In the genomic region with DNA sequence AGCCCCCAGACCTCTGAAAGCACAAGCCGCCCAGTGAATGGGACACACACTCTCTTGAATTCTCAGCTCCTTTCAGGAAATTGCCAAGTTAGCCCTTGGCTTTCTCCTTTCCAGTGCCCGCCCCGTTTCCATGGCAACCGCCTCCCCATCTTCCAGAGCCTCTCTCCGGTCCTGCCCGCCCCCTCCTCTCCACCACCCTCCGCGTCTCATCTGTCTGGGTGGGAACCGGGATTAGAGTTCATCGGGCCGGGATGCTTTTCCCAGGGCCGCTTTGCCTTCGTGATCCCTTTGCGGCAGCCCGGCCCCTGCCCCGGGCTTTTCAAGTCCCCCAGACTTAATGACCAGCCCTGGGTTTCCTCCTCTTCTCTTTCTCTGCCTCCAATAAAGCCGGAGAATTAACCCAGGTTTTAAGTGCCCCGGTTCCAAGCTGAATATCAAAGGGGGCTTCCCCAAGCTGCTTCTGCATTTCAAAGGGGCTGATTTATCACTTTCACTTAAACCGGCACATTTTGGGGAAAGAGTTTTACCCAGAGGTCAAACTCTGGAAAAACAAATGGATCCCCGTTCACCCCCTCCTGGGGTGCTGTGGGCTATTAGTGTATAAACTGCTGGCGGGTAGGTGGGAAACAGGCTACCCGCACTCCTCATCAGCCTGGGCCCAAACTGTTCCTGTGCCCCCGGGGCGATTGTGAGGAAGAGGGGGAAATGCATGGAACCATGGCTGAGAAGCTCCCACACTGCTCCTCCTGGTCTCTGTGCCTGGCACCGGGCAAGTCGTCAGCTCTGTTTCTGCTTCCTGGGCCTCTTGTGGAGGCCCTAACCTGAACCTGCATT, we compare ENCODE assay signal across 15 cellular contexts.
DNase-seq lines count a peak whose midpoint lies in the region; ATAC-seq, FAIRE-seq and TF ChIP-seq lines count a peak whose summit lies in the region.
"Had no signal": no experiment of that assay in that cellular context is flagged by ENCODE, and none has a peak within 500 bp of the region (broad histone marks: within the 10 kb centered on the region; RNA-seq: fewer than 3 reads in every experiment).

No MANE protein-coding gene starts in this region.

- dilution Hi-C loops in IMR-90 (cut with HindIII; ENCODE audit: low sequenced_read_pairs, unreplicated experiment): no loop called here

- peaks cover 45% of the 10 kb centered on the region for H3K4me1 ChIP-seq in IMR-90 (ENCODE audit: control insufficient read depth, insufficient read depth, low read length)
- H3K4me1 ChIP-seq in kidney (ENCODE audit: control insufficient read depth in 1 of 2, insufficient read depth in 1 of 2, low read depth in 1 of 2, low read length in 2 of 2): peaks cover 10% of the 10 kb centered on the region in 2 donors

- H4K20me1 ChIP-seq in IMR-90 (ENCODE audit: insufficient read depth, low read length): no peaks in the 10 kb centered on the region

- no peak overlapping the region for H3K27ac ChIP-seq in IMR-90 (ENCODE audit: insufficient read depth, low read length)
- no peak overlapping the region for H3K27ac ChIP-seq in kidney (ENCODE audit: low read depth in 2 of 2, low read length in 2 of 2)
- H3K27ac ChIP-seq: HL-60, stomach had no signal

- H4K5ac ChIP-seq in IMR-90 (ENCODE audit: low read depth, low read length): no peak overlapping the region

- H4K8ac ChIP-seq in IMR-90 (ENCODE audit: low read depth in 2 of 2, low read length in 2 of 2): no peak overlapping the region

- H3K27me3 Mint-ChIP-seq in brain: peaks cover 3% of the 10 kb centered on the region
- H3K27me3 Mint-ChIP-seq in stimulated activated naive B cell treated with anti-CD40 and anti-IgM and Interleukin-4, amounts not matched to agents 10 μg/mL and 1 μg/mL and 100 μg/mL, for 72 hours: no peaks in the 10 kb centered on the region
- H3K27me3 Mint-ChIP-seq: central memory CD8-positive, alpha-beta T cell had no signal

- intact Hi-C loops in IMR-90 (cut with micrococcal nuclease) (loop anchor here (5.0 kb wide), 1 partner anchor 91 kb away; no protein-coding TSS in a partner anchor), kidney (cut with DNase I) (no loop called here)

- H4K91ac ChIP-seq in IMR-90 (ENCODE audit: insufficient read depth, low read depth, low read length): peak overlapping the region; percentile 21; the same call in 1 of the 2 replicates

- peaks cover 6% of the 10 kb centered on the region for H3K36me3 Mint-ChIP-seq in brain
- no peaks in the 10 kb centered on the region for H3K36me3 Mint-ChIP-seq in stimulated activated naive B cell treated with anti-CD40 and anti-IgM and Interleukin-4, amounts not matched to agents 10 μg/mL and 1 μg/mL and 100 μg/mL, for 72 hours
- H3K36me3 Mint-ChIP-seq: CD8-positive, alpha-beta T cell had no signal

- no peak for TF ChIP-seq POLR2A in IMR-90 (IDR thresholded peaks at IDR 0.05; ENCODE audit: low read depth, low read length)

- H3K27me3 ChIP-seq in IMR-90 (ENCODE audit: control insufficient read depth, insufficient read depth, low read length): no peaks in the 10 kb centered on the region
- H3K27me3 ChIP-seq: stomach had no signal

- peaks cover 4 to 9% (median 6%) of the 10 kb centered on the region in 5 experiments for H3K9me3 Mint-ChIP-seq in brain
- no peaks in the 10 kb centered on the region for H3K9me3 Mint-ChIP-seq in stimulated activated naive B cell treated with anti-CD40 and anti-IgM and Interleukin-4, amounts not matched to agents 10 μg/mL and 1 μg/mL and 100 μg/mL, for 72 hours
- H3K9me3 Mint-ChIP-seq: CD8-positive, alpha-beta T cell; central memory CD8-positive, alpha-beta T cell; T-helper 2 cell treated with Interferon-gamma antibody and Interleukin-4, amounts not matched to agents 5 μg/mL and 100 μg/mL, for 36 hours had no signal

- POLR2A ChIA-PET in IMR-90 (lab: Charles Lee; ENCODE audit: unreplicated experiment): interaction anchor here (1.4 kb wide), 1 partner anchor 102 kb away, joined by 8 read pairs; a partner anchor contains a TSS

- no peak overlapping the region for H3K18ac ChIP-seq in IMR-90 (ENCODE audit: low read depth, low read length)

- no peak overlapping the region for H2BK5ac ChIP-seq in IMR-90 (ENCODE audit: low read depth, low read length, poor library complexity, severe bottlenecking)

- no peak overlapping the region for H3K4me2 ChIP-seq in IMR-90 (ENCODE audit: low read depth, low read length)

- no TSS peak for BruUV-seq in IMR-90 (replicated peaks; lab: Mats Ljungman, UMichigan)

- peak overlapping the region; percentile 39 for H2AK5ac ChIP-seq in IMR-90 (ENCODE audit: low read depth, low read length)

- H3K4me3 ChIP-seq in IMR-90 (ENCODE audit: insufficient read depth, low read depth, low read length) (no peak overlapping the region), kidney (ENCODE audit: low read length in 2 of 2) (no peak overlapping the region)
- H3K4me3 ChIP-seq: stomach had no signal

- H3K4ac ChIP-seq in IMR-90 (ENCODE audit: low read depth, low read length): no peak overlapping the region; the same call in 1 of the 2 replicates

- H2AK9ac ChIP-seq in IMR-90 (replicated peaks; ENCODE audit: low read depth, low read length, poor library complexity): no peak overlapping the region

- H3K9ac ChIP-seq in IMR-90 (ENCODE audit: low read depth, low read length) (no peak overlapping the region), kidney (ENCODE audit: low read length in 2 of 2) (no peak overlapping the region)

- ATAC-seq in IMR-90 (ENCODE audit: low read depth) (no peak), HG03571 (IDR thresholded peaks at IDR 0.05; ENCODE audit: unreplicated experiment) (no peak)
- no peak for ATAC-seq in stimulated activated naive B cell treated with anti-CD40 and anti-IgM and Interleukin-4, amounts not matched to agents 10 μg/mL and 1 μg/mL and 100 μg/mL, for 72 hours (replicated peaks)
- ATAC-seq: CD8-positive, alpha-beta T cell; esophagus mucosa had no signal

- H2BK15ac ChIP-seq in IMR-90 (ENCODE audit: low read depth, low read length): no peak overlapping the region

- H3K27ac Mint-ChIP-seq in brain: peak overlapping the region; percentile 89 to 99 (median 98)
- peak overlapping the region; percentile 66 for H3K27ac Mint-ChIP-seq in stimulated activated naive B cell treated with anti-CD40 and anti-IgM and Interleukin-4, amounts not matched to agents 10 μg/mL and 1 μg/mL and 100 μg/mL, for 72 hours
- H3K27ac Mint-ChIP-seq: CD8-positive, alpha-beta T cell; T-helper 2 cell treated with Interferon-gamma antibody and Interleukin-4, amounts not matched to agents 5 μg/mL and 100 μg/mL, for 36 hours had no signal

- in situ Hi-C loops in IMR-90 (cut with MboI; ENCODE audit: low sequenced_read_pairs): no loop called here

- WGBS in IMR-90 (ENCODE audit: extremely low coverage in 2 of 2, insufficient read length in 1 of 2), 2 experiments: 96% methylated on average over 5 of the region's 26 CpGs; no CpG with 5 or more reads in 1 of the 2 experiments

- H3K56ac ChIP-seq in IMR-90 (ENCODE audit: extremely low read depth, insufficient read depth, low read length): no peak overlapping the region

- CTCF ChIA-PET in IMR-90 (lab: Yijun Ruan, JAX): interaction anchor here (0.5 kb wide), 1 partner anchor 153 kb away, joined by 3 read pairs; no protein-coding TSS in a partner anchor

- H2AFZ ChIP-seq in IMR-90 (replicated peaks; ENCODE audit: low read length, poor library complexity): no peak overlapping the region

- no peak for FAIRE-seq in kidney (lab: Jason Lieb, UNC)
- FAIRE-seq: RCC 7860 had no signal

- no peak for TF ChIP-seq CTCF in IMR-90 (conservative IDR thresholded peaks at IDR 0.05; ENCODE audit: low read depth, low read length)
- TF ChIP-seq CTCF in brain (conservative IDR thresholded peaks at IDR 0.05): no peak
- TF ChIP-seq CTCF in kidney (IDR thresholded peaks at IDR 0.05; ENCODE audit: borderline replicate concordance, extremely low read depth, insufficient read depth): no peak

- no peaks in the 10 kb centered on the region for H3K36me3 ChIP-seq in IMR-90 (ENCODE audit: control insufficient read depth, insufficient read depth, low read length)
- H3K36me3 ChIP-seq in kidney (ENCODE audit: control insufficient read depth in 1 of 2, insufficient read depth in 2 of 2, low read length in 2 of 2): no peaks in the 10 kb centered on the region
- H3K36me3 ChIP-seq: stomach had no signal

- H3K14ac ChIP-seq in IMR-90 (replicated peaks; ENCODE audit: low read depth, low read length): no peak overlapping the region

- H3K9me1 ChIP-seq in IMR-90 (ENCODE audit: insufficient read depth, low read length): peaks cover 34% of the 10 kb centered on the region

- H2BK20ac ChIP-seq in IMR-90 (ENCODE audit: low read depth, low read length): no peak overlapping the region

- H3K79me1 ChIP-seq in IMR-90 (ENCODE audit: low read depth in 1 of 2, low read length in 2 of 2): peaks cover 0 to 16% of the 10 kb centered on the region in 2 experiments; a peak in 2 of 4 replicates

- H3K4me1 Mint-ChIP-seq in brain: peaks cover 84% of the 10 kb centered on the region
- peaks cover 64 to 93% of the 10 kb centered on the region in 2 donors for H3K4me1 Mint-ChIP-seq in stimulated activated naive B cell treated with anti-CD40 and anti-IgM and Interleukin-4, amounts not matched to agents 10 μg/mL and 1 μg/mL and 100 μg/mL, for 72 hours

- no peaks in the 10 kb centered on the region for H3K9me3 ChIP-seq in IMR-90 (ENCODE audit: control insufficient read depth, insufficient read depth, low read length)
- H3K9me3 ChIP-seq in kidney (ENCODE audit: control insufficient read depth in 1 of 2, low read length in 2 of 2): no peaks in the 10 kb centered on the region
- H3K9me3 ChIP-seq: stomach had no signal

- H2BK120ac ChIP-seq in IMR-90 (ENCODE audit: low read depth, low read length): peak overlapping the region; percentile 45; the same call in 1 of the 2 replicates

- TF ChIP-seq RAD21 in IMR-90 (IDR thresholded peaks at IDR 0.05; ENCODE audit: low read length): no peak

- peak overlapping the region; percentile 46 to 76 (median 72) for H3K4me3 Mint-ChIP-seq in brain
- no peak overlapping the region for H3K4me3 Mint-ChIP-seq in stimulated activated naive B cell treated with anti-CD40 and anti-IgM and Interleukin-4, amounts not matched to agents 10 μg/mL and 1 μg/mL and 100 μg/mL, for 72 hours
- H3K4me3 Mint-ChIP-seq: CD8-positive, alpha-beta T cell; central memory CD8-positive, alpha-beta T cell; T-helper 2 cell treated with Interferon-gamma antibody and Interleukin-4, amounts not matched to agents 5 μg/mL and 100 μg/mL, for 36 hours had no signal

- DNase-seq in IMR-90 (no peak), mesenteric fat pad (ENCODE audit: low spot score) (peak; percentile 47), DMS153 (lab: John Stamatoyannopoulos, UW) (no peak), kidney (no peak)
- DNase-seq in stimulated activated naive B cell treated with anti-CD40 and anti-IgM and Interleukin-4, amounts not matched to agents 10 μg/mL and 1 μg/mL and 100 μg/mL, for 72 hours: no peak
- DNase-seq: activated CD4-positive, alpha-beta T cell treated with anti-CD3 and anti-CD28 coated beads, Interleukin-2, amount 50 U/mL, for 48 hours; CD8-positive, alpha-beta T cell; stomach had no signal

- H3K23ac ChIP-seq in IMR-90 (ENCODE audit: low read depth, low read length): no peak overlapping the region

TF ChIP-seq in IMR-90, 13 proteins besides CTCF, POLR2A, EP300 and RAD21 (continues in another document):
- TF ChIP-seq SMC3 (IDR thresholded peaks at IDR 0.05; ENCODE audit: low read depth, low read length): no peak
- TF ChIP-seq BHLHE40 (IDR thresholded peaks at IDR 0.05; ENCODE audit: low read depth, low read length): no peak

Comparison
In these comparisons a context has a peak if more than half of its experiments do, and no peak if none do; other contexts are left out.
1. H3K4me3 Mint-ChIP-seq: peak in brain (5 of 5); none in stimulated activated naive B cell treated with anti-CD40 and anti-IgM and Interleukin-4, amounts not matched to agents 10 μg/mL and 1 μg/mL and 100 μg/mL, for 72 hours (0 of 2).